ENCODE assay signal across 1 cellular context in the genomic region with DNA sequence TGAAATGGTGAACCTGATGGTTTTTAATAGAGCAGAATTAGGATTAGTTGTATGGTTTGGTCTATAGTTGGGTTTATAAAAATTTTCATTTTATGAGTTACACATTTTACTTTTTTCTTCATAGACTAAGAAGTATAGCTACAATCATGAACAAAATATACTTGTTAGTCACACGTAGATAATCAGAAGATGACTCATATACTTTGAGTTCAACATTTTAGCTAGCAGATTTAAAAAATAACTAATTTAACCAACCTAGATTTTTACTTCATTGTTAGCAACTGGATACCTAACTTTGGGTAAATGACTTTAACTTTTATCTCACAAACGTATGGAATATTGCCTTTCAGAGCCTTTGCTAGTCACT.
TF ChIP-seq lines count a peak whose summit lies in the region.

No MANE protein-coding gene starts in this region.

TF ChIP-seq in HepG2, 621 proteins besides CTCF, POLR2A, EP300 and RAD21:
- TF ChIP-seq ZNF781 (CRISPR knock-in tag; IDR thresholded peaks at IDR 0.05; ENCODE audit: borderline replicate concordance, not compliant biosample characterization) = no peak
- TF ChIP-seq ZNF430 (CRISPR knock-in tag; IDR thresholded peaks at IDR 0.05) = no peak
- TF ChIP-seq, protein P1, sequence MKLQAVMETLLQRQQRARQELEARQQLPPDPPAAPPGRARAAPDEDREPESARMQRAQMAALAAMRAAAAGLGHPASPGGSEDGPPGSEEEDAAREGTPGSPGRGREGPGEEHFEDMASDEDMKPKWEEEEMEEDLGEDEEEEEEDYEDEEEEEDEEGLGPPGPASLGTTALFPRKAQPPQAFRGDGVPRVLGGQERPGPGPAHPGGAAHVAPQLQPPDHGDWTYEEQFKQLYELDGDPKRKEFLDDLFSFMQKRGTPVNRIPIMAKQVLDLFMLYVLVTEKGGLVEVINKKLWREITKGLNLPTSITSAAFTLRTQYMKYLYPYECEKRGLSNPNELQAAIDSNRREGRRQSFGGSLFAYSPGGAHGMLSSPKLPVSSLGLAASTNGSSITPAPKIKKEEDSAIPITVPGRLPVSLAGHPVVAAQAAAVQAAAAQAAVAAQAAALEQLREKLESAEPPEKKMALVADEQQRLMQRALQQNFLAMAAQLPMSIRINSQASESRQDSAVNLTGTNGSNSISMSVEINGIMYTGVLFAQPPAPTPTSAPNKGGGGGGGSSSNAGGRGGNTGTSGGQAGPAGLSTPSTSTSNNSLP (IDR thresholded peaks at IDR 0.05; ENCODE audit: low read depth, low read length) = no peak
- TF ChIP-seq GABPA (IDR thresholded peaks at IDR 0.05; ENCODE audit: low read depth, low read length) = no peak
- TF ChIP-seq GABPA (CRISPR knock-in tag; IDR thresholded peaks at IDR 0.05; ENCODE audit: low read depth) = no peak
